ENCODE assay signal across 11 cellular contexts in genomic region chr14:38646391-38646790, GRCh38.
"Had no signal": no experiment of that assay in that cellular context is flagged by ENCODE, and none has a peak within 500 bp of the region (broad histone marks: within the 10 kb centered on the region; RNA-seq: fewer than 3 reads in every experiment).

No MANE protein-coding gene starts in this region.

- DNase-seq: activated CD4-positive, alpha-beta memory T cell treated with anti-CD3 and anti-CD28 coated beads for 36 hours; activated CD4-positive, CD25-positive, alpha-beta regulatory T cell treated with anti-CD3 and anti-CD28 coated beads, Interleukin-2, amount 50 U/mL, for 72 hours; activated gamma-delta T cell treated with Interleukin-2 at 50 U/mL for 16 hours; activated naive CD8-positive, alpha-beta T cell treated with anti-CD3 and anti-CD28 coated beads for 36 hours; activated T-cell treated with anti-CD3 and anti-CD28 coated beads, Interleukin-2, amount 50 U/mL, for 48 hours; foreskin fibroblast; stimulated activated CD4-positive, alpha-beta T cell treated with anti-CD3 and anti-CD28 coated beads, Interleukin-2, amount 100 ng/mL, for 48 hours; stimulated activated CD8-positive, alpha-beta memory T cell treated with anti-CD3 and anti-CD28 coated beads, Interleukin-4, amount 100 ng/mL, for 48 hours; testis had no signal

- H3K4me1 Mint-ChIP-seq: activated naive CD8-positive, alpha-beta T cell treated with anti-CD3 and anti-CD28 coated beads for 36 hours; nephron had no signal

- H3K4me3 Mint-ChIP-seq: activated CD4-positive, alpha-beta memory T cell treated with anti-CD3 and anti-CD28 coated beads for 36 hours; activated naive CD8-positive, alpha-beta T cell treated with anti-CD3 and anti-CD28 coated beads for 36 hours; nephron; stimulated activated naive CD8-positive, alpha-beta T cell treated with anti-CD3 and anti-CD28 coated beads, Interleukin-15, Interleukin-2, amounts not matched to agents 100 ng/mL and 50 ng/mL, for 24 hours had no signal

- H3K36me3 Mint-ChIP-seq: activated CD4-positive, alpha-beta memory T cell treated with anti-CD3 and anti-CD28 coated beads for 36 hours; activated naive CD8-positive, alpha-beta T cell treated with anti-CD3 and anti-CD28 coated beads for 36 hours had no signal

- H3K9me3 Mint-ChIP-seq: activated CD4-positive, alpha-beta memory T cell treated with anti-CD3 and anti-CD28 coated beads for 36 hours; activated naive CD8-positive, alpha-beta T cell treated with anti-CD3 and anti-CD28 coated beads for 36 hours; nephron had no signal

- H3K27me3 Mint-ChIP-seq: activated CD4-positive, alpha-beta memory T cell treated with anti-CD3 and anti-CD28 coated beads for 36 hours; activated naive CD8-positive, alpha-beta T cell treated with anti-CD3 and anti-CD28 coated beads for 36 hours; stimulated activated naive CD8-positive, alpha-beta T cell treated with anti-CD3 and anti-CD28 coated beads, Interleukin-15, Interleukin-2, amounts not matched to agents 100 ng/mL and 50 ng/mL, for 24 hours had no signal

- H3K27ac Mint-ChIP-seq: activated CD4-positive, alpha-beta memory T cell treated with anti-CD3 and anti-CD28 coated beads for 36 hours; activated naive CD8-positive, alpha-beta T cell treated with anti-CD3 and anti-CD28 coated beads for 36 hours; nephron; stimulated activated naive CD8-positive, alpha-beta T cell treated with anti-CD3 and anti-CD28 coated beads, Interleukin-15, Interleukin-2, amounts not matched to agents 100 ng/mL and 50 ng/mL, for 24 hours had no signal
